8 cellular contexts compared by ENCODE assay signal in the genomic region with DNA sequence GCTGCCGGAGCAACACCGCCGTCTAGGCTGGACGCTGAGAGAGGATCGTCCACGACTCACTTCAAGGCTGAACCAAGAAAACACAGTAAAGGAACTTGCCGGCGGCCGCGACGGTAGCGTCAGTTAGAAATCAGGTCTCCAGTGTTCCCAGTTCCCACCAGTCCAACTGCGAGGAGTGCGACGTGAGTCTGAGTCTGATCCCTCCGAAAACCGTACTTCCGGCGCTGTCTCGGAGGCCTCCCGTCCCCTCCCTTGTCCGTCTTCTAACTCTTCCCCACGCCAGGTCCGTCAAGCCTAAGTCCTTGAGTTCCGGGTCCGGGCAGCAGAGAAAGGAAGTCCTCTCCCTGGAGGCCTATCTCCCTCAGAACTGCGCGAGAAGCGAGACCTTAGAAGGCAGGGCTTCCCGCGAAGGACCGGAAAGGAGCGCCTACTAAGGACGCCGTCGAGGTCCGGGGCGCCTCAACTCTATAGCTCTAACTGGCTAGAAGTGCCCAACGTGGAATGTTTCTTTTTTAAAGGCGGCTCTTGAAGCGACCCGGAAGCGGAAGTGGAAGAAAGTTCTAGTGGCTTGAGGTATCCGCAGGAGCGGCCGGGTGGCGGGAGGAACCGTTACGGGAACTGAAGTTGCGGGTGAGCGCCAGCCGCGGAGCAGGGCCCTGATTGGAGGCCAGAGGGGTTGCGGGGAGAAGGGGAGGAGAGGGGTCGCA. TPM values are rescaled to one million over a fixed set of nuclear protein-coding genes. Genes with fewer than 3 reads are reported as not detected.
DNase-seq lines count a peak whose midpoint lies in the region; ATAC-seq and TF ChIP-seq lines count a peak whose summit lies in the region.

A gene with protein sequence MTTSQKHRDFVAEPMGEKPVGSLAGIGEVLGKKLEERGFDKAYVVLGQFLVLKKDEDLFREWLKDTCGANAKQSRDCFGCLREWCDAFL (plus strand): TSS at position 563 of the 707 bp plus-strand sequence. CDS start 748 bp downstream, outside the sequence.
Gene EIF1AD, minus strand, starts transcription at position 217 of the 707 bp plus-strand sequence. CDS start 1,768 bp downstream, outside the sequence.

- H3K79me2 ChIP-seq in parathyroid adenoma, result peaks cover 2% of the 10 kb centered on the region

- H3K27me3 ChIP-seq in cardiac muscle cell, result no peaks in the 10 kb centered on the region
- H3K27me3 ChIP-seq in parathyroid adenoma (ENCODE audit: control insufficient read depth, insufficient read depth, low read length), result no peaks in the 10 kb centered on the region
- no peaks in the 10 kb centered on the region for H3K27me3 ChIP-seq in tibial artery

- no peaks in the 10 kb centered on the region for H3K4me1 ChIP-seq in cardiac muscle cell (ENCODE audit: low read depth)
- H3K4me1 ChIP-seq in parathyroid adenoma, result no peaks in the 10 kb centered on the region
- H3K4me1 ChIP-seq in tibial artery, result peaks cover 0 to 33% (median 21%) of the 10 kb centered on the region in 4 donors

- H3K9me3 ChIP-seq in cardiac muscle cell (ENCODE audit: low read depth) (no peaks in the 10 kb centered on the region), parathyroid adenoma (ENCODE audit: control insufficient read depth, low read length) (no peaks in the 10 kb centered on the region), tibial artery (no peaks in the 10 kb centered on the region)

- no peak within 1 kb of the TSS for H3K9ac ChIP-seq in parathyroid adenoma

- H2AFZ ChIP-seq in parathyroid adenoma, result peak within 1 kb of the TSS; percentile 96

- TF ChIP-seq CTCF in GM12865 (IDR thresholded peaks at IDR 0.05; ENCODE audit: insufficient read depth, low read depth, low read length, missing control alignments), result no peak
- no peak for TF ChIP-seq CTCF in cardiac muscle cell (IDR thresholded peaks at IDR 0.05; ENCODE audit: low read depth, low read length)
- TF ChIP-seq CTCF in parathyroid adenoma (IDR thresholded peaks at IDR 0.05), result no peak
- TF ChIP-seq CTCF in tibial artery (IDR thresholded peaks at IDR 0.05), result no peak

- H3K4me2 ChIP-seq in parathyroid adenoma (ENCODE audit: low read length), result peak within 1 kb of the TSS; percentile 91

- intact Hi-C loops in tibial artery (cut with DNase I; ENCODE audit: low total_unique reads), result loop anchor here (1.0 to 5.0 kb wide), 2 partner anchors 19 to 40 kb away; partner anchors contain the start of gene SART1

- H3K4me3 ChIP-seq in GM12865 (ENCODE audit: low read depth, low read length) (peak within 1 kb of the TSS; percentile 88), cardiac muscle cell (peak within 1 kb of the TSS; percentile 55), parathyroid adenoma (ENCODE audit: low read depth, low read length) (peak within 1 kb of the TSS; percentile 93), tibial artery (peak within 1 kb of the TSS; percentile 83 to 84)

- peak within 1 kb of the TSS; percentile 98 for H3K27ac ChIP-seq in cardiac muscle cell
- H3K27ac ChIP-seq in parathyroid adenoma, result peak within 1 kb of the TSS; percentile 90
- peak within 1 kb of the TSS; percentile 87 to 93 for H3K27ac ChIP-seq in tibial artery

- peaks cover 31% of the 10 kb centered on the region for H3K36me3 ChIP-seq in cardiac muscle cell
- H3K36me3 ChIP-seq in parathyroid adenoma (ENCODE audit: control insufficient read depth, insufficient read depth, low read length), result no peaks in the 10 kb centered on the region
- peaks cover 38 to 65% (median 47%) of the 10 kb centered on the region in 3 donors for H3K36me3 ChIP-seq in tibial artery

- DNase-seq in GM12865 (ENCODE audit: low read depth) (peak; percentile 99), NCI-H1436 (lab: John Stamatoyannopoulos, UW) (peak; percentile 95), SW480 (ENCODE audit: low spot score) (peak; percentile 97), cardiac muscle cell (ENCODE audit: low read depth in 1 of 2, low spot score in 1 of 2) (peak; percentile 93 to 99), tibial artery (peak; percentile 92 to 96)
- DNase-seq in activated naive CD8-positive, alpha-beta T cell treated with anti-CD3 and anti-CD28 coated beads, Interleukin-2, amount 50 U/mL, for 16 hours (ENCODE audit: low read depth, low spot score), result peak; percentile 85

- peak; percentile 90 for ATAC-seq in HG02840 (IDR thresholded peaks at IDR 0.05; ENCODE audit: low FRiP score, unreplicated experiment)

RNA-seq across cellular contexts. Expression of the first gene that starts in this region (rescaled TPM):
- 72.2 and 77.0 TPM in 2 replicates for total RNA-seq in cardiac muscle cell
- 441 and 496 TPM in 2 replicates for polyA plus RNA-seq in cardiac muscle cell

RNA-seq across cellular contexts. Expression of gene EIF1AD, which starts in this region (rescaled TPM):
- 28.6 and 36.8 TPM in 2 replicates for total RNA-seq in cardiac muscle cell
- 24.6 and 30.8 TPM in 2 replicates for polyA plus RNA-seq in cardiac muscle cell

Comparison
In these comparisons a context has a peak if more than half of its experiments do, and no peak if none do; other contexts are left out.
1. Peak in every context shown above with its lines: DNase-seq, ATAC-seq, H3K4me3 ChIP-seq and H3K27ac ChIP-seq.